ENCODE assay signal across 28 cellular contexts in genomic region chr21:34858559-34858958, GRCh38.
DNase-seq lines count a peak whose midpoint lies in the region; ATAC-seq and TF ChIP-seq lines count a peak whose summit lies in the region.
"Had no signal": no experiment of that assay in that cellular context is flagged by ENCODE, and none has a peak within 500 bp of the region (broad histone marks: within the 10 kb centered on the region; RNA-seq: fewer than 3 reads in every experiment).

No MANE protein-coding gene starts in this region.

- no peak overlapping the region for H3K27ac Mint-ChIP-seq in activated CD8-positive, alpha-beta memory T cell treated with anti-CD3 and anti-CD28 coated beads, Interleukin-2, amount 10 ng/mL, durations not matched to agents 7 days and 5 days
- no peak overlapping the region for H3K27ac Mint-ChIP-seq in endodermal cell

- no peaks in the 10 kb centered on the region for H4K20me1 ChIP-seq in OCI-LY7 (ENCODE audit: insufficient read depth, low read length)
- H4K20me1 ChIP-seq in smooth muscle cell (ENCODE audit: low read depth) = peaks cover 100% of the 10 kb centered on the region

- no peak for ATAC-seq in activated CD8-positive, alpha-beta memory T cell treated with anti-CD3 and anti-CD28 coated beads, Interleukin-2, amount 10 ng/mL, durations not matched to agents 7 days and 5 days
- ATAC-seq: gastrocnemius medialis; left lobe of liver; natural killer cell treated with Interleukin-12 subunit alpha and Interleukin-12 subunit beta and Interleukin-15 and Interleukin-18, amount 100 ng/mL, for 72 hours had no signal

- H3K9me2 ChIP-seq in OCI-LY7 (ENCODE audit: insufficient read depth, low read length) = no peaks in the 10 kb centered on the region

- CTCF ChIA-PET in activated CD8-positive, alpha-beta memory T cell treated with anti-CD3 and anti-CD28 coated beads, Interleukin-2, amount 10 ng/mL, durations not matched to agents 7 days and 5 days (lab: Charles Lee) = no interaction called here
- CTCF ChIA-PET in OCI-LY7 (lab: Charles Lee; ENCODE audit: unreplicated experiment) = no interaction called here

- H3K4me2 ChIP-seq in OCI-LY7 (ENCODE audit: low read length) (no peak overlapping the region), smooth muscle cell (no peak overlapping the region)
- H3K4me2 ChIP-seq: KMS-11 had no signal

- H3K27me3 ChIP-seq in endodermal cell (ENCODE audit: control insufficient read depth, insufficient read depth, low read length, poor library complexity, severe bottlenecking) (no peaks in the 10 kb centered on the region), smooth muscle cell (ENCODE audit: low read depth) (no peaks in the 10 kb centered on the region)
- H3K27me3 ChIP-seq: BE2C, colonic mucosa, esophagus squamous epithelium, gastrocnemius medialis, stomach, tibial nerve had no signal

- POLR2A ChIA-PET in OCI-LY7 (lab: Charles Lee) = no interaction called here

- intact Hi-C loops in OCI-LY7 (cut with micrococcal nuclease; ENCODE audit: unreplicated experiment) = no loop called here

- no peak overlapping the region for H3K4me3 Mint-ChIP-seq in activated CD8-positive, alpha-beta memory T cell treated with anti-CD3 and anti-CD28 coated beads, Interleukin-2, amount 10 ng/mL, durations not matched to agents 7 days and 5 days
- no peak overlapping the region for H3K4me3 Mint-ChIP-seq in endodermal cell
- H3K4me3 Mint-ChIP-seq: immature natural killer cell; natural killer cell treated with Interleukin-12 subunit alpha and Interleukin-12 subunit beta and Interleukin-15 and Interleukin-18, amount 100 ng/mL, for 72 hours had no signal

- H3K27ac ChIP-seq in OCI-LY7 (ENCODE audit: low read depth, low read length, poor library complexity, severe bottlenecking) = no peak overlapping the region
- H3K27ac ChIP-seq in endodermal cell (ENCODE audit: low read depth, low read length) = no peak overlapping the region
- peak overlapping the region; percentile 32 for H3K27ac ChIP-seq in smooth muscle cell (ENCODE audit: low read depth)
- H3K27ac ChIP-seq: colonic mucosa, KMS-11 had no signal

- 93% methylated on average over 3 of the region's 3 CpGs; no CpG with 5 or more reads in 1 of the 2 experiments for WGBS in endodermal cell (ENCODE audit: insufficient coverage in 1 of 2, insufficient read length in 1 of 2), 2 experiments
- 67% methylated on average over 3 of the region's 3 CpGs for WGBS in smooth muscle cell (ENCODE audit: low lambda C conversion rate)

- H3K4me1 Mint-ChIP-seq in activated CD8-positive, alpha-beta memory T cell treated with anti-CD3 and anti-CD28 coated beads, Interleukin-2, amount 10 ng/mL, durations not matched to agents 7 days and 5 days = no peaks in the 10 kb centered on the region
- H3K4me1 Mint-ChIP-seq in endodermal cell = peaks cover 3% of the 10 kb centered on the region

- H3K36me3 ChIP-seq in OCI-LY7 (ENCODE audit: insufficient read depth, low read length) (peaks cover 60% of the 10 kb centered on the region), endodermal cell (ENCODE audit: control insufficient read depth, insufficient read depth, low read length) (no peaks in the 10 kb centered on the region), smooth muscle cell (ENCODE audit: low read depth) (no peaks in the 10 kb centered on the region)
- H3K36me3 ChIP-seq: BE2C, colonic mucosa had no signal

- H3K9me3 ChIP-seq in OCI-LY7 (ENCODE audit: low read length) = no peaks in the 10 kb centered on the region
- no peaks in the 10 kb centered on the region for H3K9me3 ChIP-seq in endodermal cell (ENCODE audit: control insufficient read depth, low read length)
- no peaks in the 10 kb centered on the region for H3K9me3 ChIP-seq in smooth muscle cell (replicated peaks; ENCODE audit: low read depth)
- H3K9me3 ChIP-seq: BE2C, colonic mucosa, esophagus squamous epithelium, gastrocnemius medialis, stomach, tibial nerve had no signal

- no peaks in the 10 kb centered on the region for H3K9me3 Mint-ChIP-seq in activated CD8-positive, alpha-beta memory T cell treated with anti-CD3 and anti-CD28 coated beads, Interleukin-2, amount 10 ng/mL, durations not matched to agents 7 days and 5 days (ENCODE audit: low read depth)
- H3K9me3 Mint-ChIP-seq in endodermal cell = no peaks in the 10 kb centered on the region
- H3K9me3 Mint-ChIP-seq: immature natural killer cell; natural killer cell treated with Interleukin-12 subunit alpha and Interleukin-12 subunit beta and Interleukin-15 and Interleukin-18, amount 100 ng/mL, for 72 hours had no signal

- BruUV-seq in OCI-LY7 (replicated peaks; lab: Mats Ljungman, UMichigan) = TSS peak; percentile 4

- no peaks in the 10 kb centered on the region for H3K79me2 ChIP-seq in OCI-LY7 (ENCODE audit: insufficient read depth, low read depth, low read length)
- peaks cover 85% of the 10 kb centered on the region for H3K79me2 ChIP-seq in smooth muscle cell (ENCODE audit: low read depth)

- H3K36me3 Mint-ChIP-seq in activated CD8-positive, alpha-beta memory T cell treated with anti-CD3 and anti-CD28 coated beads, Interleukin-2, amount 10 ng/mL, durations not matched to agents 7 days and 5 days = peaks cover 44% of the 10 kb centered on the region
- H3K36me3 Mint-ChIP-seq in endodermal cell (ENCODE audit: low read depth) = no peaks in the 10 kb centered on the region

- H3K9ac ChIP-seq in endodermal cell (ENCODE audit: extremely low read depth, low read length, poor library complexity, severe bottlenecking) = no peak overlapping the region
- H3K9ac ChIP-seq in smooth muscle cell (ENCODE audit: low read depth) = no peak overlapping the region
- H3K9ac ChIP-seq: KMS-11 had no signal

- DNase-seq in activated CD8-positive, alpha-beta memory T cell treated with anti-CD3 and anti-CD28 coated beads, Interleukin-2, amount 50 U/mL, for 48 hours = peak; percentile 15
- DNase-seq in activated CD8-positive, alpha-beta memory T cell treated with anti-CD3 and anti-CD28 coated beads, Interleukin-2, amount 10 ng/mL, durations not matched to agents 7 days and 5 days = no peak
- DNase-seq in OCI-LY7 (ENCODE audit: low spot score) (no peak), endodermal cell (peak; percentile 17), smooth muscle cell (lab: John Stamatoyannopoulos, UW; ENCODE audit: unreplicated experiment) (no peak), middle frontal gyrus (ENCODE audit: extremely low spot score, low spot score) (no peak), ecto neural progenitor cell (ENCODE audit: low spot score) (no peak)
- no peak for DNase-seq in effector CD8-positive, alpha-beta T cell (lab: John Stamatoyannopoulos, UW)
- DNase-seq: activated CD4-positive, alpha-beta T cell treated with anti-CD3 and anti-CD28 coated beads, Interleukin-2, amount 50 U/mL, for 4 hours; activated T-cell treated with anti-CD3 and anti-CD28 coated beads for 4 hours; amygdala; BE2C; colonic mucosa; COR-L47; DMS53; esophagus squamous epithelium; gastrocnemius medialis; hypothalamus; immature natural killer cell; NCI-H1436; NCI-H774; stomach; T-helper 1 cell had no signal

- H3K4me3 ChIP-seq in OCI-LY7 (ENCODE audit: low read depth, low read length, poor library complexity, severe bottlenecking) (no peak overlapping the region), endodermal cell (ENCODE audit: low read length) (no peak overlapping the region), smooth muscle cell (no peak overlapping the region)
- H3K4me3 ChIP-seq: colonic mucosa, esophagus squamous epithelium, gastrocnemius medialis, skin epidermis, stomach, tibial nerve had no signal

- peaks cover 11% of the 10 kb centered on the region for H3K4me1 ChIP-seq in OCI-LY7 (ENCODE audit: insufficient read depth, low read length, poor library complexity, severe bottlenecking)
- no peaks in the 10 kb centered on the region for H3K4me1 ChIP-seq in endodermal cell (ENCODE audit: control insufficient read depth, insufficient read depth, low read length)
- H3K4me1 ChIP-seq in smooth muscle cell (ENCODE audit: low read depth) = no peaks in the 10 kb centered on the region
- H3K4me1 ChIP-seq: BE2C, colonic mucosa, gastrocnemius medialis had no signal

- no peak overlapping the region for H2AFZ ChIP-seq in OCI-LY7 (ENCODE audit: low read length)
- no peak overlapping the region for H2AFZ ChIP-seq in smooth muscle cell (ENCODE audit: low read depth)

- TF ChIP-seq CTCF in OCI-LY7 (conservative IDR thresholded peaks at IDR 0.05; ENCODE audit: low read length) (no peak), endodermal cell (conservative IDR thresholded peaks at IDR 0.05) (no peak), smooth muscle cell (IDR thresholded peaks at IDR 0.05; ENCODE audit: borderline replicate concordance, insufficient read depth, poor library complexity, severe bottlenecking) (no peak)

- H3F3A ChIP-seq in smooth muscle cell (ENCODE audit: low read depth) = peaks cover 65% of the 10 kb centered on the region

- H3K27me3 Mint-ChIP-seq in activated CD8-positive, alpha-beta memory T cell treated with anti-CD3 and anti-CD28 coated beads, Interleukin-2, amount 10 ng/mL, durations not matched to agents 7 days and 5 days = no peaks in the 10 kb centered on the region
- H3K27me3 Mint-ChIP-seq in endodermal cell (ENCODE audit: insufficient read depth) = peaks cover 10% of the 10 kb centered on the region
- H3K27me3 Mint-ChIP-seq: natural killer cell treated with Interleukin-12 subunit alpha and Interleukin-12 subunit beta and Interleukin-15 and Interleukin-18, amount 100 ng/mL, for 72 hours had no signal

Comparison
In these comparisons a context has a peak if more than half of its experiments do, and no peak if none do; other contexts are left out.
1. DNase-seq: peak in activated CD8-positive, alpha-beta memory T cell treated with anti-CD3 and anti-CD28 coated beads, Interleukin-2, amount 50 U/mL, for 48 hours (single experiment) and endodermal cell (single experiment); none in activated CD8-positive, alpha-beta memory T cell treated with anti-CD3 and anti-CD28 coated beads, Interleukin-2, amount 10 ng/mL, durations not matched to agents 7 days and 5 days (single experiment), OCI-LY7 (single experiment), smooth muscle cell (single experiment), middle frontal gyrus (single experiment), effector CD8-positive, alpha-beta T cell (single experiment) and ecto neural progenitor cell (single experiment).